In the genomic region with DNA sequence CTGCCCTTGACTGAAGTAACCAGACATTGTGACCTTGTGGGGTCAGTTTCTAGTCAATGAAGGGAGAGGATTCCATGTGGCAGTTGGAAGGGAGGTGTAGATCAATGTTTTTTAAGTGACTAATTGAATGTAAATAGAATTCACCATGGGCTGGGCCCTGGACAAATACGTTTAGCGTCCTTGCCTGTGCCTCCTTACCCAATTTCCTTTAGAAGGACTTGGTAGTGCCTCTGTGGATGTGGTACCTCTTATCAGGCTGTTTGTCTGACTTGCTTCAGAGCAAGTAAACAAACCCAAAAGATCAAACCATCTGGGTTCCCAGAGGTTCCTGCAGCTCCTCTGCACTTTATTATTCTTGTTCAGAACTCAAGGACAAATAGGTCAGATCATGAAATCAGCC, we compare ENCODE assay signal across 1 cellular context.
TF ChIP-seq lines count a peak whose summit lies in the region.

No MANE protein-coding gene starts in this region.

TF ChIP-seq in HepG2, 621 proteins besides CTCF, POLR2A, EP300 and RAD21 (continued from another document and continues in another):
- TF ChIP-seq, protein P1, sequence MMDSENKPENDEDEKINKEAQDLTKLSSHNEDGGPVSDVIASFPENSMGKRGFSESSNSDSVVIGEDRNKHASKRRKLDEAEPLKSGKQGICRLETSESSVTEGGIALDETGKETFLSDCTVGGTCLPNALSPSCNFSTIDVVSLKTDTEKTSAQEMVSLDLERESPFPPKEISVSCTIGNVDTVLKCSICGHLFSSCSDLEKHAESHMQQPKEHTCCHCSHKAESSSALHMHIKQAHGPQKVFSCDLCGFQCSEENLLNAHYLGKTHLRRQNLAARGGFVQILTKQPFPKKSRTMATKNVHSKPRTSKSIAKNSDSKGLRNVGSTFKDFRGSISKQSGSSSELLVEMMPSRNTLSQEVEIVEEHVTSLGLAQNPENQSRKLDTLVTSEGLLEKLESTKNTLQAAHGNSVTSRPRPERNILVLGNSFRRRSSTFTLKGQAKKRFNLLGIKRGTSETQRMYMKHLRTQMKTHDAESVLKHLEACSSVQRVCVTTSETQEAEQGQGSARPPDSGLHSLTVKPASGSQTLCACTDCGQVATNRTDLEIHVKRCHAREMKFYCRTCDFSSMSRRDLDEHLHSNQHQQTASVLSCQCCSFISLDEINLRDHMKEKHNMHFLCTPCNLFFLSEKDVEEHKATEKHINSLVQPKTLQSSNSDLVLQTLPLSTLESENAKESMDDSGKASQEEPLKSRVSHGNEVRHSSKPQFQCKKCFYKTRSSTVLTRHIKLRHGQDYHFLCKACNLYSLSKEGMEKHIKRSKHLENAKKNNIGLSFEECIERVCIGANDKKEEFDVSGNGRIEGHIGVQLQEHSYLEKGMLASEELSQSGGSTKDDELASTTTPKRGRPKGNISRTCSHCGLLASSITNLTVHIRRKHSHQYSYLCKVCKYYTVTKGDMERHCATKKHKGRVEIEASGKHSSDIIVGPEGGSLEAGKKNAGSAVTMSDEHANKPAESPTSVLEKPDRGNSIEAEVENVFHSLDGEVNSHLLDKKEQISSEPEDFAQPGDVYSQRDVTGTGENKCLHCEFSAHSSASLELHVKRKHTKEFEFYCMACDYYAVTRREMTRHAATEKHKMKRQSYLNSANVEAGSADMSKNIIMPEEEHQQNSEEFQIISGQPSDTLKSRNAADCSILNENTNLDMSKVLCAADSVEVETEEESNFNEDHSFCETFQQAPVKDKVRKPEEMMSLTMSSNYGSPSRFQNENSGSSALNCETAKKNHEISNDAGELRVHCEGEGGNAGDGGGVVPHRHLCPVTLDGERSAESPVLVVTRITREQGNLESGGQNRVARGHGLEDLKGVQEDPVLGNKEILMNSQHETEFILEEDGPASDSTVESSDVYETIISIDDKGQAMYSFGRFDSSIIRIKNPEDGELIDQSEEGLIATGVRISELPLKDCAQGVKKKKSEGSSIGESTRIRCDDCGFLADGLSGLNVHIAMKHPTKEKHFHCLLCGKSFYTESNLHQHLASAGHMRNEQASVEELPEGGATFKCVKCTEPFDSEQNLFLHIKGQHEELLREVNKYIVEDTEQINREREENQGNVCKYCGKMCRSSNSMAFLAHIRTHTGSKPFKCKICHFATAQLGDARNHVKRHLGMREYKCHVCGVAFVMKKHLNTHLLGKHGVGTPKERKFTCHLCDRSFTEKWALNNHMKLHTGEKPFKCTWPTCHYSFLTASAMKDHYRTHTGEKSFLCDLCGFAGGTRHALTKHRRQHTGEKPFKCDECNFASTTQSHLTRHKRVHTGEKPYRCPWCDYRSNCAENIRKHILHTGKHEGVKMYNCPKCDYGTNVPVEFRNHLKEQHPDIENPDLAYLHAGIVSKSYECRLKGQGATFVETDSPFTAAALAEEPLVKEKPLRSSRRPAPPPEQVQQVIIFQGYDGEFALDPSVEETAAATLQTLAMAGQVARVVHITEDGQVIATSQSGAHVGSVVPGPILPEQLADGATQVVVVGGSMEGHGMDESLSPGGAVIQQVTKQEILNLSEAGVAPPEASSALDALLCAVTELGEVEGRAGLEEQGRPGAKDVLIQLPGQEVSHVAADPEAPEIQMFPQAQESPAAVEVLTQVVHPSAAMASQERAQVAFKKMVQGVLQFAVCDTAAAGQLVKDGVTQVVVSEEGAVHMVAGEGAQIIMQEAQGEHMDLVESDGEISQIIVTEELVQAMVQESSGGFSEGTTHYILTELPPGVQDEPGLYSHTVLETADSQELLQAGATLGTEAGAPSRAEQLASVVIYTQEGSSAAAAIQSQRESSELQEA (CRISPR knock-in tag; IDR thresholded peaks at IDR 0.05; ENCODE audit: not compliant biosample characterization): no peak
- TF ChIP-seq, protein P2, sequence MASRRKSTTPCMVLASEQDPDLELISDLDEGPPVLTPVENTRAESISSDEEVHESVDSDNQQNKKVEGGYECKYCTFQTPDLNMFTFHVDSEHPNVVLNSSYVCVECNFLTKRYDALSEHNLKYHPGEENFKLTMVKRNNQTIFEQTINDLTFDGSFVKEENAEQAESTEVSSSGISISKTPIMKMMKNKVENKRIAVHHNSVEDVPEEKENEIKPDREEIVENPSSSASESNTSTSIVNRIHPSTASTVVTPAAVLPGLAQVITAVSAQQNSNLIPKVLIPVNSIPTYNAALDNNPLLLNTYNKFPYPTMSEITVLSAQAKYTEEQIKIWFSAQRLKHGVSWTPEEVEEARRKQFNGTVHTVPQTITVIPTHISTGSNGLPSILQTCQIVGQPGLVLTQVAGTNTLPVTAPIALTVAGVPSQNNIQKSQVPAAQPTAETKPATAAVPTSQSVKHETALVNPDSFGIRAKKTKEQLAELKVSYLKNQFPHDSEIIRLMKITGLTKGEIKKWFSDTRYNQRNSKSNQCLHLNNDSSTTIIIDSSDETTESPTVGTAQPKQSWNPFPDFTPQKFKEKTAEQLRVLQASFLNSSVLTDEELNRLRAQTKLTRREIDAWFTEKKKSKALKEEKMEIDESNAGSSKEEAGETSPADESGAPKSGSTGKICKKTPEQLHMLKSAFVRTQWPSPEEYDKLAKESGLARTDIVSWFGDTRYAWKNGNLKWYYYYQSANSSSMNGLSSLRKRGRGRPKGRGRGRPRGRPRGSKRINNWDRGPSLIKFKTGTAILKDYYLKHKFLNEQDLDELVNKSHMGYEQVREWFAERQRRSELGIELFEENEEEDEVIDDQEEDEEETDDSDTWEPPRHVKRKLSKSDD (CRISPR knock-in tag; IDR thresholded peaks at IDR 0.05; ENCODE audit: low read depth): no peak
- TF ChIP-seq ARNT2 (CRISPR knock-in tag; IDR thresholded peaks at IDR 0.05; ENCODE audit: low read depth) (no peak), ZNF143 (CRISPR knock-in tag; IDR thresholded peaks at IDR 0.05) (no peak), SAP130 (CRISPR knock-in tag; IDR thresholded peaks at IDR 0.05; ENCODE audit: low read depth) (no peak; the same call in 1 of the 2 replicates), HOXA9 (CRISPR knock-in tag; IDR thresholded peaks at IDR 0.05; ENCODE audit: borderline replicate concordance) (no peak), MAX (IDR thresholded peaks at IDR 0.05) (no peak; the same call in 1 of the 2 replicates), ZNF317 (CRISPR knock-in tag; IDR thresholded peaks at IDR 0.05) (no peak), NR2F1 (CRISPR knock-in tag; IDR thresholded peaks at IDR 0.05) (peak; percentile 48 to 64; a peak in 3 of 4 replicates), MYNN (CRISPR knock-in tag; IDR thresholded peaks at IDR 0.05; ENCODE audit: low read depth) (no peak), FLYWCH1 (CRISPR knock-in tag; IDR thresholded peaks at IDR 0.05) (no peak), BRD4 (CRISPR knock-in tag; IDR thresholded peaks at IDR 0.05) (no peak), ZNF280B (CRISPR knock-in tag; IDR thresholded peaks at IDR 0.05; ENCODE audit: borderline replicate concordance) (no peak), ZNF720 (CRISPR knock-in tag; IDR thresholded peaks at IDR 0.05) (no peak), SIX1 (CRISPR knock-in tag; IDR thresholded peaks at IDR 0.05; ENCODE audit: borderline replicate concordance) (no peak), FOXA1 (IDR thresholded peaks at IDR 0.05) (0 out of 2 replicates have a peak, but pooled peaks have one; percentile 9), FOXA1 (CRISPR knock-in tag; IDR thresholded peaks at IDR 0.05) (peak; percentile 67), PHF8 (CRISPR knock-in tag; IDR thresholded peaks at IDR 0.05) (no peak), KDM6A (CRISPR knock-in tag; IDR thresholded peaks at IDR 0.05; ENCODE audit: low read depth) (0 out of 2 replicates have a peak, but pooled peaks have one; percentile 15), ZNF878 (CRISPR knock-in tag; IDR thresholded peaks at IDR 0.05) (no peak), HMGXB4 (CRISPR knock-in tag; IDR thresholded peaks at IDR 0.05; ENCODE audit: borderline replicate concordance in 1 of 2, low read depth in 1 of 2) (no peak), SSRP1 (CRISPR knock-in tag; IDR thresholded peaks at IDR 0.05) (no peak), KLF9 (CRISPR knock-in tag; IDR thresholded peaks at IDR 0.05; ENCODE audit: low read depth) (no peak), ZGPAT (CRISPR knock-in tag; IDR thresholded peaks at IDR 0.05) (peak; percentile 62; the same call in 1 of the 2 replicates), ZNF251 (CRISPR knock-in tag; IDR thresholded peaks at IDR 0.05) (no peak), ZMYM2 (CRISPR knock-in tag; IDR thresholded peaks at IDR 0.05) (no peak), KLF11 (CRISPR knock-in tag; IDR thresholded peaks at IDR 0.05) (no peak), ZNF3 (CRISPR knock-in tag; IDR thresholded peaks at IDR 0.05) (peak; percentile 72; the same call in 1 of the 2 replicates), MTERF4 (CRISPR knock-in tag; IDR thresholded peaks at IDR 0.05) (no peak), NFATC3 (CRISPR knock-in tag; IDR thresholded peaks at IDR 0.05) (no peak), ARID2 (CRISPR knock-in tag; IDR thresholded peaks at IDR 0.05; ENCODE audit: borderline replicate concordance) (peak; percentile 59; the same call in 1 of the 2 replicates), PTBP1 (IDR thresholded peaks at IDR 0.05; ENCODE audit: low read depth, low read length, poor library complexity, severe bottlenecking) (no peak), MXI1 (IDR thresholded peaks at IDR 0.05; ENCODE audit: borderline replicate concordance, low read depth, low read length) (peak; percentile 25; the same call in 1 of the 3 replicates), NFYC (CRISPR knock-in tag; IDR thresholded peaks at IDR 0.05) (no peak), POLR2AphosphoS2 (IDR thresholded peaks at IDR 0.05; ENCODE audit: low read depth, low read length) (no peak), BHLHE40 (IDR thresholded peaks at IDR 0.05; ENCODE audit: low read length) (no peak)
- TF ChIP-seq, protein P3, sequence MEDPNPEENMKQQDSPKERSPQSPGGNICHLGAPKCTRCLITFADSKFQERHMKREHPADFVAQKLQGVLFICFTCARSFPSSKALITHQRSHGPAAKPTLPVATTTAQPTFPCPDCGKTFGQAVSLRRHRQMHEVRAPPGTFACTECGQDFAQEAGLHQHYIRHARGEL (CRISPR knock-in tag; IDR thresholded peaks at IDR 0.05): no peak
- TF ChIP-seq, protein P4, sequence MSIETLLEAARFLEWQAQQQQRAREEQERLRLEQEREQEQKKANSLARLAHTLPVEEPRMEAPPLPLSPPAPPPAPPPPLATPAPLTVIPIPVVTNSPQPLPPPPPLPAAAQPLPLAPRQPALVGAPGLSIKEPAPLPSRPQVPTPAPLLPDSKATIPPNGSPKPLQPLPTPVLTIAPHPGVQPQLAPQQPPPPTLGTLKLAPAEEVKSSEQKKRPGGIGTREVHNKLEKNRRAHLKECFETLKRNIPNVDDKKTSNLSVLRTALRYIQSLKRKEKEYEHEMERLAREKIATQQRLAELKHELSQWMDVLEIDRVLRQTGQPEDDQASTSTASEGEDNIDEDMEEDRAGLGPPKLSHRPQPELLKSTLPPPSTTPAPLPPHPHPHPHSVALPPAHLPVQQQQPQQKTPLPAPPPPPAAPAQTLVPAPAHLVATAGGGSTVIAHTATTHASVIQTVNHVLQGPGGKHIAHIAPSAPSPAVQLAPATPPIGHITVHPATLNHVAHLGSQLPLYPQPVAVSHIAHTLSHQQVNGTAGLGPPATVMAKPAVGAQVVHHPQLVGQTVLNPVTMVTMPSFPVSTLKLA (IDR thresholded peaks at IDR 0.05): no peak
- TF ChIP-seq, protein P5, sequence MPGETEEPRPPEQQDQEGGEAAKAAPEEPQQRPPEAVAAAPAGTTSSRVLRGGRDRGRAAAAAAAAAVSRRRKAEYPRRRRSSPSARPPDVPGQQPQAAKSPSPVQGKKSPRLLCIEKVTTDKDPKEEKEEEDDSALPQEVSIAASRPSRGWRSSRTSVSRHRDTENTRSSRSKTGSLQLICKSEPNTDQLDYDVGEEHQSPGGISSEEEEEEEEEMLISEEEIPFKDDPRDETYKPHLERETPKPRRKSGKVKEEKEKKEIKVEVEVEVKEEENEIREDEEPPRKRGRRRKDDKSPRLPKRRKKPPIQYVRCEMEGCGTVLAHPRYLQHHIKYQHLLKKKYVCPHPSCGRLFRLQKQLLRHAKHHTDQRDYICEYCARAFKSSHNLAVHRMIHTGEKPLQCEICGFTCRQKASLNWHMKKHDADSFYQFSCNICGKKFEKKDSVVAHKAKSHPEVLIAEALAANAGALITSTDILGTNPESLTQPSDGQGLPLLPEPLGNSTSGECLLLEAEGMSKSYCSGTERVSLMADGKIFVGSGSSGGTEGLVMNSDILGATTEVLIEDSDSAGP (CRISPR knock-in tag; IDR thresholded peaks at IDR 0.05; ENCODE audit: borderline replicate concordance): no peak
